30 cellular contexts compared by ENCODE assay signal in the genomic region with DNA sequence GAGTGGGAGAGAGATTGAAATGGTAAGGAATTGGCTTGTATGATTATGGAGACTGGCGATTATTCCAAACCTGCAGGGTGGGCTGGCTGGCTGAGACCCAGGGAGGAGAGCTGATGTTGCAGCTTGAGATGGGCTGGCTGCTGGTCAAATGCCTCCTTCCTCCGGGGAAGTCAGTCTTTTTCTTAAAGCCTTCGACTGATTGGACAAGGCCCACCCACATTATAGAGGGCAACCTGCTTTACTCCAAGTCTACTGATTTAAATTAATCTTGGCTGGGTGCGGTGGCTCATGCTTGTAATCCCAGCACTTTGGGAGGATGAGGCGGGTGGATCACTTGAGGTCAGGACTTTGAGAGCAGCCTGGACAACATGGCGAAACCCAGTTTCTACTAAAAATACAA. TPM values are rescaled to one million over a fixed set of nuclear protein-coding genes. Genes with fewer than 3 reads are reported as not detected.
"Had no signal": no experiment of that assay in that cellular context is flagged by ENCODE, and none has a peak within 500 bp of the region (broad histone marks: within the 10 kb centered on the region; RNA-seq: fewer than 3 reads in every experiment).

No MANE protein-coding gene starts in this region.

- FAIRE-seq: pancreas, urothelium cell line had no signal

- H3K27me3 Mint-ChIP-seq: progenitor cell of endocrine pancreas had no signal

- ATAC-seq: naive thymus-derived CD4-positive, alpha-beta T cell; natural killer cell; pancreas; psoas muscle; right cardiac atrium; sciatic nerve; stimulated activated naive CD8-positive, alpha-beta T cell treated with anti-CD3 and anti-CD28 coated beads, Interleukin-15, Interleukin-2, amounts not matched to agents 100 U/mL and 50 U/mL, for 24 hours had no signal

- H3K4me1 Mint-ChIP-seq: natural killer cell; nephron; stimulated activated memory B cell treated with anti-CD40 and anti-IgM and Interleukin-4, amounts not matched to agents 10 μg/mL and 1 μg/mL and 100 μg/mL, for 72 hours; stimulated activated naive CD8-positive, alpha-beta T cell treated with anti-CD3 and anti-CD28 coated beads, Interleukin-15, amount 100 ng/mL, for 72 hours had no signal

- H3K36me3 Mint-ChIP-seq: naive thymus-derived CD4-positive, alpha-beta T cell; natural killer cell; stimulated activated memory B cell treated with anti-CD40 and anti-IgM and Interleukin-4, amounts not matched to agents 10 μg/mL and 1 μg/mL and 100 μg/mL, for 72 hours had no signal

- H3K4me2 ChIP-seq: smooth muscle cell had no signal

- H3K4me1 ChIP-seq: pancreas, psoas muscle, spleen, suprapubic skin, testis, tibial artery, transverse colon, upper lobe of left lung, vagina had no signal

- H3K4me3 ChIP-seq: pancreas, psoas muscle, skin epidermis, smooth muscle cell, spleen, suprapubic skin, testis, tibial artery, transverse colon, upper lobe of left lung, vagina had no signal

- H3K27me3 ChIP-seq: neutrophil, pancreas, testis, upper lobe of left lung, vagina had no signal

- H3K4me3 Mint-ChIP-seq: naive thymus-derived CD4-positive, alpha-beta T cell; natural killer cell; nephron; stimulated activated memory B cell treated with anti-CD40 and anti-IgM and Interleukin-4, amounts not matched to agents 10 μg/mL and 1 μg/mL and 100 μg/mL, for 72 hours; stimulated activated naive CD8-positive, alpha-beta T cell treated with anti-CD3 and anti-CD28 coated beads, Interleukin-15, amount 100 ng/mL, for 72 hours had no signal

- DNase-seq: naive thymus-derived CD4-positive, alpha-beta T cell; natural killer cell; nucleus accumbens; pancreas; psoas muscle; right cardiac atrium; spleen; stimulated activated CD4-positive, alpha-beta T cell treated with anti-CD3 and anti-CD28 coated beads, Interleukin-12 subunit alpha, Interleukin-12 subunit beta, amount 100 ng/mL, for 4 hours; stimulated activated CD4-positive, alpha-beta T cell treated with anti-CD3 and anti-CD28 coated beads, Interleukin-1b, Interleukin-23, amount 100 ng/mL, for 48 hours; stimulated activated CD4-positive, alpha-beta T cell treated with anti-CD3 and anti-CD28 coated beads, Interleukin-4, amount 100 ng/mL, for 1 hour; stimulated activated CD4-positive, alpha-beta T cell treated with anti-CD3 and anti-CD28 coated beads, Interleukin-4, amount 100 ng/mL, for 4 hours; stimulated activated naive CD4-positive, alpha-beta T cell; stimulated activated naive CD8-positive, alpha-beta T cell treated with anti-CD3 and anti-CD28 coated beads, Interleukin-15, amount 100 ng/mL, for 72 hours; stimulated activated naive CD8-positive, alpha-beta T cell treated with anti-CD3 and anti-CD28 coated beads, Interleukin-15, Interleukin-2, amounts not matched to agents 100 U/mL and 50 U/mL, for 24 hours; substantia nigra; tibial artery; transverse colon had no signal

- H3K9me3 Mint-ChIP-seq: naive thymus-derived CD4-positive, alpha-beta T cell; natural killer cell; nephron; stimulated activated memory B cell treated with anti-CD40 and anti-IgM and Interleukin-4, amounts not matched to agents 10 μg/mL and 1 μg/mL and 100 μg/mL, for 72 hours; stimulated activated naive CD8-positive, alpha-beta T cell treated with anti-CD3 and anti-CD28 coated beads, Interleukin-15, amount 100 ng/mL, for 72 hours had no signal

- H3K36me3 ChIP-seq: neutrophil, pancreas, spleen, suprapubic skin, tibial artery, transverse colon, upper lobe of left lung, vagina had no signal

- H3K27ac ChIP-seq: neutrophil, pancreas, psoas muscle, skin epidermis, spleen, suprapubic skin, testis, tibial artery, transverse colon, upper lobe of left lung, vagina had no signal

- H3K27ac Mint-ChIP-seq: naive thymus-derived CD4-positive, alpha-beta T cell; natural killer cell; nephron; progenitor cell of endocrine pancreas; stimulated activated memory B cell treated with anti-CD40 and anti-IgM and Interleukin-4, amounts not matched to agents 10 μg/mL and 1 μg/mL and 100 μg/mL, for 72 hours; stimulated activated naive CD8-positive, alpha-beta T cell treated with anti-CD3 and anti-CD28 coated beads, Interleukin-15, amount 100 ng/mL, for 72 hours had no signal

- H3K9me3 ChIP-seq: neutrophil, pancreas, psoas muscle, spleen, suprapubic skin, testis, tibial artery, transverse colon, upper lobe of left lung, vagina had no signal

RNA-seq across cellular contexts. Expression of a gene that starts 58.4 kb away (rescaled TPM):
- total RNA-seq: psoas muscle, transverse colon, ureter, vagina had no signal
- polyA plus RNA-seq: naive thymus-derived CD4-positive, alpha-beta T cell had no signal
